In the genomic region with DNA sequence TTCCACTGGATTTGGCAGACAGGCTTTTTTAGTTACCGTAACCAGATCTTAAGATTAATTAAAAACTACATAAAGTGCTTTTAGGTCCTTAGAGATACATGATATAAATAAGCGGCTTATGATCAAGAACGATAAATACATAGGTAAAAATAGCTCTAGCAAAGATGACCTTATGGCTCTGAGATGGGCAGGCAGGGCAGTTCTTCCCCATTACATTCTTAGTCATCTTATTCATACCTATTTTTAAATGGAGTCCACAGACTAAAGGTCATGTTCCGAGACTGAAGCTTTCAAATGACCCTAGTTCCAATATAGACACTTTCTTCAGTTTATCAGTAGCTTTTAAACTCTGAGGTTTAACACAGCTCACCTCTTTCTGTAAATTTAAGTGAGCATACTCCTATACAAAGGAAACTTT, we compare ENCODE assay signal across 8 cellular contexts. TPM values are rescaled to one million over a fixed set of nuclear protein-coding genes. Genes with fewer than 3 reads are reported as not detected.
DNase-seq lines count a peak whose midpoint lies in the region; ATAC-seq, FAIRE-seq and TF ChIP-seq lines count a peak whose summit lies in the region.

No MANE protein-coding gene starts in this region.

- peaks cover 7% of the 10 kb centered on the region for H3F3A ChIP-seq in neural cell (ENCODE audit: insufficient read depth, low read length, poor library complexity, severe bottlenecking)

- peaks cover 58% of the 10 kb centered on the region for H3K4me1 Mint-ChIP-seq in CD14-positive monocyte

- ATAC-seq in GM19395 (IDR thresholded peaks at IDR 0.05; ENCODE audit: unreplicated experiment): no peak

- H3K36me3 Mint-ChIP-seq in CD14-positive monocyte: peaks cover 70 to 89% of the 10 kb centered on the region in 2 donors

- H4K20me1 ChIP-seq in OCI-LY3 (ENCODE audit: insufficient read depth, low read length) (peaks cover 73% of the 10 kb centered on the region), neural cell (ENCODE audit: insufficient read depth) (peaks cover 27% of the 10 kb centered on the region)

- H3K4me3 Mint-ChIP-seq in CD14-positive monocyte: peak overlapping the region; percentile 96 to 99

- peak overlapping the region; percentile 31 to 98 (median 68) for H3K27ac Mint-ChIP-seq in CD14-positive monocyte

- no peak for TF ChIP-seq RAD21 in neural cell (conservative IDR thresholded peaks at IDR 0.05)

- H3K27me3 ChIP-seq in OCI-LY3 (ENCODE audit: low read depth, low read length) (no peaks in the 10 kb centered on the region), endocrine pancreas (ENCODE audit: control insufficient read depth, insufficient read depth, low read length) (no peaks in the 10 kb centered on the region), neural cell (ENCODE audit: insufficient read depth, low read depth, low read length) (no peaks in the 10 kb centered on the region)

- peak overlapping the region; percentile 81 for H3K4me3 ChIP-seq in OCI-LY3 (ENCODE audit: low read length)
- H3K4me3 ChIP-seq in endocrine pancreas (ENCODE audit: control insufficient read depth, insufficient read depth, low read length): peak overlapping the region; percentile 99
- peak overlapping the region; percentile 100 for H3K4me3 ChIP-seq in neural cell (ENCODE audit: low read length)

- peak overlapping the region; percentile 89 for H3K27ac ChIP-seq in OCI-LY3 (ENCODE audit: low read length)
- H3K27ac ChIP-seq in neural cell (ENCODE audit: low read length): no peak overlapping the region

- H3K4me1 ChIP-seq in OCI-LY3 (ENCODE audit: low read length): peaks cover 62% of the 10 kb centered on the region
- peaks cover 14% of the 10 kb centered on the region for H3K4me1 ChIP-seq in endocrine pancreas (ENCODE audit: control insufficient read depth, insufficient read depth, low read length)

- H3K9me3 ChIP-seq in OCI-LY3 (ENCODE audit: insufficient read depth, low read length) (no peaks in the 10 kb centered on the region), endocrine pancreas (ENCODE audit: control insufficient read depth, low read length) (no peaks in the 10 kb centered on the region), neural cell (ENCODE audit: low read length) (no peaks in the 10 kb centered on the region)

- TF ChIP-seq POLR2A in GM12891 (IDR thresholded peaks at IDR 0.05; ENCODE audit: low read depth, low read length): no peak; the same call in 1 of the 2 replicates

- H3K9me3 Mint-ChIP-seq in CD14-positive monocyte: peaks cover 5 to 18% (median 12%) of the 10 kb centered on the region in 7 donors

- FAIRE-seq in GM12891 (lab: Jason Lieb, UNC): no peak

- intact Hi-C loops in CD14-positive monocyte (cut with micrococcal nuclease): loop anchor here in 1 of 2 donors (5.0 kb wide), 1 partner anchor 37 kb away; no protein-coding TSS in a partner anchor

- H3K9ac ChIP-seq in OCI-LY3 (ENCODE audit: low read length): peak overlapping the region; percentile 99
- no peak overlapping the region for H3K9ac ChIP-seq in endocrine pancreas (ENCODE audit: control insufficient read depth, insufficient read depth, low read length)
- no peak overlapping the region for H3K9ac ChIP-seq in neural cell (ENCODE audit: low read length)

- peaks cover 0 to 16% (median 2%) of the 10 kb centered on the region in 3 donors for H3K27me3 Mint-ChIP-seq in CD14-positive monocyte (ENCODE audit: low read depth in 3 of 3)

- DNase-seq in CD14-positive monocyte (ENCODE audit: low spot score): no peak
- DNase-seq in GM12891 (ENCODE audit: insufficient read length, low spot score): no peak
- DNase-seq in GDM1 (lab: John Stamatoyannopoulos, UW): no peak
- DNase-seq in stimulated activated CD4-positive, alpha-beta T cell treated with anti-CD3 and anti-CD28 coated beads, Interleukin-15, amount 100 ng/mL, for 24 hours: no peak

- H3K79me2 ChIP-seq in OCI-LY3 (ENCODE audit: low read length) (peaks cover 97% of the 10 kb centered on the region), neural cell (replicated peaks; ENCODE audit: insufficient read depth, low read length) (peaks cover 78% of the 10 kb centered on the region)

- H3K4me2 ChIP-seq in OCI-LY3 (ENCODE audit: low read length) (peak overlapping the region; percentile 94), neural cell (ENCODE audit: low read length) (peak overlapping the region; percentile 93)

- H2AFZ ChIP-seq in OCI-LY3 (ENCODE audit: low read depth, low read length) (no peak overlapping the region), neural cell (ENCODE audit: low read depth, low read length) (no peak overlapping the region)

- H3K9me2 ChIP-seq in neural cell (ENCODE audit: insufficient read depth, low read length): no peaks in the 10 kb centered on the region

- no peak for TF ChIP-seq CTCF in CD14-positive monocyte (IDR thresholded peaks at IDR 0.05)
- TF ChIP-seq CTCF in OCI-LY3 (IDR thresholded peaks at IDR 0.05; ENCODE audit: low read depth, low read length): no peak
- no peak for TF ChIP-seq CTCF in neural cell (IDR thresholded peaks at IDR 0.05; ENCODE audit: poor library complexity, severe bottlenecking)

- H3K36me3 ChIP-seq in OCI-LY3 (replicated peaks; ENCODE audit: low read depth, low read length): peaks cover 77% of the 10 kb centered on the region
- peaks cover 17% of the 10 kb centered on the region for H3K36me3 ChIP-seq in endocrine pancreas (ENCODE audit: control insufficient read depth, insufficient read depth, low read length)
- peaks cover 16% of the 10 kb centered on the region for H3K36me3 ChIP-seq in neural cell (ENCODE audit: insufficient read depth, low read length)

- no peak for TF ChIP-seq EP300 in neural cell (conservative IDR thresholded peaks at IDR 0.05; ENCODE audit: poor library complexity, severe bottlenecking)

TF ChIP-seq in neural cell, 6 proteins besides CTCF, POLR2A, EP300 and RAD21 (continues in another document):
- TF ChIP-seq TAF1 (IDR thresholded peaks at IDR 0.05; ENCODE audit: low read depth): no peak
- TF ChIP-seq, protein P1, sequence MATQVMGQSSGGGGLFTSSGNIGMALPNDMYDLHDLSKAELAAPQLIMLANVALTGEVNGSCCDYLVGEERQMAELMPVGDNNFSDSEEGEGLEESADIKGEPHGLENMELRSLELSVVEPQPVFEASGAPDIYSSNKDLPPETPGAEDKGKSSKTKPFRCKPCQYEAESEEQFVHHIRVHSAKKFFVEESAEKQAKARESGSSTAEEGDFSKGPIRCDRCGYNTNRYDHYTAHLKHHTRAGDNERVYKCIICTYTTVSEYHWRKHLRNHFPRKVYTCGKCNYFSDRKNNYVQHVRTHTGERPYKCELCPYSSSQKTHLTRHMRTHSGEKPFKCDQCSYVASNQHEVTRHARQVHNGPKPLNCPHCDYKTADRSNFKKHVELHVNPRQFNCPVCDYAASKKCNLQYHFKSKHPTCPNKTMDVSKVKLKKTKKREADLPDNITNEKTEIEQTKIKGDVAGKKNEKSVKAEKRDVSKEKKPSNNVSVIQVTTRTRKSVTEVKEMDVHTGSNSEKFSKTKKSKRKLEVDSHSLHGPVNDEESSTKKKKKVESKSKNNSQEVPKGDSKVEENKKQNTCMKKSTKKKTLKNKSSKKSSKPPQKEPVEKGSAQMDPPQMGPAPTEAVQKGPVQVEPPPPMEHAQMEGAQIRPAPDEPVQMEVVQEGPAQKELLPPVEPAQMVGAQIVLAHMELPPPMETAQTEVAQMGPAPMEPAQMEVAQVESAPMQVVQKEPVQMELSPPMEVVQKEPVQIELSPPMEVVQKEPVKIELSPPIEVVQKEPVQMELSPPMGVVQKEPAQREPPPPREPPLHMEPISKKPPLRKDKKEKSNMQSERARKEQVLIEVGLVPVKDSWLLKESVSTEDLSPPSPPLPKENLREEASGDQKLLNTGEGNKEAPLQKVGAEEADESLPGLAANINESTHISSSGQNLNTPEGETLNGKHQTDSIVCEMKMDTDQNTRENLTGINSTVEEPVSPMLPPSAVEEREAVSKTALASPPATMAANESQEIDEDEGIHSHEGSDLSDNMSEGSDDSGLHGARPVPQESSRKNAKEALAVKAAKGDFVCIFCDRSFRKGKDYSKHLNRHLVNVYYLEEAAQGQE (IDR thresholded peaks at IDR 0.05; ENCODE audit: borderline replicate concordance): no peak

TF ChIP-seq in GM12891, 5 proteins besides CTCF, POLR2A, EP300 and RAD21:
- TF ChIP-seq PAX5 (IDR thresholded peaks at IDR 0.05; ENCODE audit: insufficient read depth, low read length, severe bottlenecking): no peak
- no peak for TF ChIP-seq TAF1 (IDR thresholded peaks at IDR 0.05; ENCODE audit: low read depth, low read length)
- no peak for TF ChIP-seq POLR2AphosphoS5 (IDR thresholded peaks at IDR 0.05; ENCODE audit: low read depth, low read length)
- TF ChIP-seq SPI1 (IDR thresholded peaks at IDR 0.05; ENCODE audit: low read depth, low read length): no peak
- TF ChIP-seq POU2F2 (IDR thresholded peaks at IDR 0.05; ENCODE audit: low read depth, low read length): no peak

RNA-seq across cellular contexts. Expression of a gene that starts 4.3 kb away (rescaled TPM):
- 100 to 1,000 TPM; 287 to 301 TPM for polyA plus RNA-seq in CD14-positive monocyte
- 151 and 171 TPM in 2 replicates for polyA plus RNA-seq in neural cell
- polyA minus RNA-seq in neural cell: 246 and 252 TPM in 2 replicates
- polyA plus RNA-seq in GM12891 (2012; ENCODE audit: low read depth, missing spikeins): 123 TPM

RNA-seq across cellular contexts. Expression of a gene that starts 25.9 kb away (rescaled TPM):
- polyA plus RNA-seq in CD14-positive monocyte (1 to 10 TPM; 2.5 to 2.8 TPM), neural cell (0.56 TPM in 1 of 2 replicates, not detected in the other)
- not detected in 2 replicates for polyA minus RNA-seq in neural cell
- 0.06 TPM for polyA plus RNA-seq in GM12891 (2012; ENCODE audit: low read depth, missing spikeins)

RNA-seq across cellular contexts. Expression of a gene that starts 54.3 kb away (rescaled TPM):
- polyA plus RNA-seq in CD14-positive monocyte: 10 to 100 TPM; 38.5 to 40.3 TPM
- polyA plus RNA-seq in neural cell: 230 and 341 TPM in 2 replicates
- 181 and 184 TPM in 2 replicates for polyA minus RNA-seq in neural cell
- 196 TPM for polyA plus RNA-seq in GM12891 (2012; ENCODE audit: low read depth, missing spikeins)

RNA-seq across cellular contexts. Expression of a gene that starts 59.5 kb away (rescaled TPM):
- polyA plus RNA-seq in CD14-positive monocyte: not detected
- polyA plus RNA-seq in neural cell: not detected in 2 replicates
- not detected in 2 replicates for polyA minus RNA-seq in neural cell
- polyA plus RNA-seq in GM12891 (2012; ENCODE audit: low read depth, missing spikeins): not detected
